ENCODE assay signal across 21 cellular contexts in genomic region chr13:107608736-107609135, GRCh38.
DNase-seq lines count a peak whose midpoint lies in the region; ATAC-seq, FAIRE-seq and TF ChIP-seq lines count a peak whose summit lies in the region.
"Had no signal": no experiment of that assay in that cellular context is flagged by ENCODE, and none has a peak within 500 bp of the region (broad histone marks: within the 10 kb centered on the region; RNA-seq: fewer than 3 reads in every experiment).

No MANE protein-coding gene starts in this region.

- H3K36me3 ChIP-seq in aorta (ENCODE audit: control insufficient read depth in 1 of 2, insufficient read depth in 2 of 2, low read length in 1 of 2), result no peaks in the 10 kb centered on the region
- H3K36me3 ChIP-seq: BLaER1 treated with 17β-estradiol and CSF1 and Interleukin-3, amounts not matched to agents 10 nM and 100 nM had no signal

- peak; percentile 31 to 40 for ATAC-seq in natural killer cell treated with Interleukin-12 subunit alpha and Interleukin-12 subunit beta and Interleukin-15 and Interleukin-18, amount 100 ng/mL, for 72 hours
- ATAC-seq in natural killer cell (no peak), aorta (ENCODE audit: low FRiP score) (peak; percentile 26), right cardiac atrium (no peak)
- ATAC-seq in stimulated activated memory B cell treated with anti-CD40 and anti-IgM and Interleukin-4, amounts not matched to agents 10 μg/mL and 1 μg/mL and 100 μg/mL, for 72 hours, result peak; percentile 39
- ATAC-seq: A549; CD8-positive, alpha-beta T cell had no signal

- no peaks in the 10 kb centered on the region for H3K36me3 Mint-ChIP-seq in natural killer cell treated with Interleukin-12 subunit alpha and Interleukin-12 subunit beta and Interleukin-15 and Interleukin-18, amount 100 ng/mL, for 72 hours
- H3K36me3 Mint-ChIP-seq in natural killer cell, result no peaks in the 10 kb centered on the region
- no peaks in the 10 kb centered on the region for H3K36me3 Mint-ChIP-seq in stimulated activated memory B cell treated with anti-CD40 and anti-IgM and Interleukin-4, amounts not matched to agents 10 μg/mL and 1 μg/mL and 100 μg/mL, for 72 hours
- H3K36me3 Mint-ChIP-seq: CD8-positive, alpha-beta T cell had no signal

- no peaks in the 10 kb centered on the region for H3K4me1 ChIP-seq in aorta (ENCODE audit: control insufficient read depth in 1 of 2, insufficient read depth in 2 of 2, low read length in 2 of 2)
- no peaks in the 10 kb centered on the region for H3K4me1 ChIP-seq in right cardiac atrium (ENCODE audit: control insufficient read depth, insufficient read depth, low read length)
- H3K4me1 ChIP-seq: A549; BLaER1 treated with 17β-estradiol and CSF1 and Interleukin-3, amounts not matched to agents 10 nM and 100 nM; Caco-2 had no signal

- H3K27ac ChIP-seq in aorta (ENCODE audit: low read depth in 1 of 2, low read length in 2 of 2) (no peak overlapping the region), right cardiac atrium (ENCODE audit: low read length) (no peak overlapping the region)
- H3K27ac ChIP-seq: 22Rv1; A549; BLaER1 treated with 17β-estradiol and CSF1 and Interleukin-3, amounts not matched to agents 10 nM and 100 nM; C4-2B had no signal

- H3K27ac Mint-ChIP-seq in natural killer cell treated with Interleukin-12 subunit alpha and Interleukin-12 subunit beta and Interleukin-15 and Interleukin-18, amount 100 ng/mL, for 72 hours, result no peak overlapping the region
- H3K27ac Mint-ChIP-seq in natural killer cell, result no peak overlapping the region
- H3K27ac Mint-ChIP-seq in stimulated activated memory B cell treated with anti-CD40 and anti-IgM and Interleukin-4, amounts not matched to agents 10 μg/mL and 1 μg/mL and 100 μg/mL, for 72 hours, result no peak overlapping the region
- H3K27ac Mint-ChIP-seq: B cell; CD4-positive, alpha-beta T cell; CD8-positive, alpha-beta T cell had no signal

- H3K27me3 ChIP-seq in aorta (ENCODE audit: control insufficient read depth in 1 of 2, insufficient read depth in 2 of 2, low read length in 1 of 2) (no peaks in the 10 kb centered on the region), right cardiac atrium (ENCODE audit: control insufficient read depth, insufficient read depth) (no peaks in the 10 kb centered on the region)
- H3K27me3 ChIP-seq: BLaER1 treated with 17β-estradiol and CSF1 and Interleukin-3, amounts not matched to agents 10 nM and 100 nM had no signal

- DNase-seq in natural killer cell treated with Interleukin-12 subunit alpha and Interleukin-12 subunit beta and Interleukin-15 and Interleukin-18, amount 100 ng/mL, for 72 hours (ENCODE audit: low spot score), result no peak
- DNase-seq in natural killer cell (no peak), aorta (no peak), urothelium cell line (ENCODE audit: low spot score) (no peak), right cardiac atrium (no peak)
- DNase-seq: AML-193; Caco-2; Calu3; CD4-positive, alpha-beta T cell; CD8-positive, alpha-beta T cell; DMS79 treated with DMSO at 0.1 percent for 48 hours; GF-D8 had no signal

- no peak overlapping the region for H3K4me3 ChIP-seq in aorta (ENCODE audit: low read length in 2 of 2)
- H3K4me3 ChIP-seq in right cardiac atrium (ENCODE audit: low read length), result no peak overlapping the region
- H3K4me3 ChIP-seq: A549; BLaER1 treated with 17β-estradiol and CSF1 and Interleukin-3, amounts not matched to agents 10 nM and 100 nM had no signal

- no peak overlapping the region for H3K4me3 Mint-ChIP-seq in natural killer cell treated with Interleukin-12 subunit alpha and Interleukin-12 subunit beta and Interleukin-15 and Interleukin-18, amount 100 ng/mL, for 72 hours
- no peak overlapping the region for H3K4me3 Mint-ChIP-seq in natural killer cell
- no peak overlapping the region for H3K4me3 Mint-ChIP-seq in stimulated activated memory B cell treated with anti-CD40 and anti-IgM and Interleukin-4, amounts not matched to agents 10 μg/mL and 1 μg/mL and 100 μg/mL, for 72 hours
- H3K4me3 Mint-ChIP-seq: B cell; CD4-positive, alpha-beta T cell; CD8-positive, alpha-beta T cell had no signal

- H3K9me3 ChIP-seq in aorta (ENCODE audit: control insufficient read depth, low read length), result no peaks in the 10 kb centered on the region
- H3K9me3 ChIP-seq in right cardiac atrium (ENCODE audit: control insufficient read depth, low read length), result no peaks in the 10 kb centered on the region
- H3K9me3 ChIP-seq: A549; BLaER1 treated with 17β-estradiol and CSF1 and Interleukin-3, amounts not matched to agents 10 nM and 100 nM; Caco-2 had no signal

- FAIRE-seq in urothelium cell line (lab: Jason Lieb, UNC), result no peak
- FAIRE-seq: A549, D721Med, G401.6, GM12891 had no signal

- WGBS in aorta, 2 donors, result 93 to 94% methylated on average over 9 of the region's 9 CpGs
- WGBS in right cardiac atrium, result 90% methylated on average over 9 of the region's 9 CpGs

- peaks cover 4% of the 10 kb centered on the region for H3K9me3 Mint-ChIP-seq in natural killer cell treated with Interleukin-12 subunit alpha and Interleukin-12 subunit beta and Interleukin-15 and Interleukin-18, amount 100 ng/mL, for 72 hours
- H3K9me3 Mint-ChIP-seq in natural killer cell, result peaks cover 0 to 18% of the 10 kb centered on the region in 2 donors
- H3K9me3 Mint-ChIP-seq in stimulated activated memory B cell treated with anti-CD40 and anti-IgM and Interleukin-4, amounts not matched to agents 10 μg/mL and 1 μg/mL and 100 μg/mL, for 72 hours, result peaks cover 6% of the 10 kb centered on the region
- H3K9me3 Mint-ChIP-seq: CD4-positive, alpha-beta T cell had no signal

- intact Hi-C loops in natural killer cell (cut with micrococcal nuclease) (no loop called here), aorta (cut with DNase I) (no loop called here), right cardiac atrium (cut with DNase I) (no loop called here)

- no peak for TF ChIP-seq CTCF in natural killer cell (IDR thresholded peaks at IDR 0.05)

- H3K27me3 Mint-ChIP-seq in natural killer cell treated with Interleukin-12 subunit alpha and Interleukin-12 subunit beta and Interleukin-15 and Interleukin-18, amount 100 ng/mL, for 72 hours, result no peaks in the 10 kb centered on the region
- H3K27me3 Mint-ChIP-seq in natural killer cell (ENCODE audit: low read depth in 2 of 2), result no peaks in the 10 kb centered on the region
- H3K27me3 Mint-ChIP-seq in stimulated activated memory B cell treated with anti-CD40 and anti-IgM and Interleukin-4, amounts not matched to agents 10 μg/mL and 1 μg/mL and 100 μg/mL, for 72 hours, result no peaks in the 10 kb centered on the region
- H3K27me3 Mint-ChIP-seq: B cell; CD4-positive, alpha-beta T cell had no signal

- H3K4me1 Mint-ChIP-seq in natural killer cell treated with Interleukin-12 subunit alpha and Interleukin-12 subunit beta and Interleukin-15 and Interleukin-18, amount 100 ng/mL, for 72 hours (ENCODE audit: low read depth in 2 of 2), result no peaks in the 10 kb centered on the region
- H3K4me1 Mint-ChIP-seq in natural killer cell, result no peaks in the 10 kb centered on the region
- no peaks in the 10 kb centered on the region for H3K4me1 Mint-ChIP-seq in stimulated activated memory B cell treated with anti-CD40 and anti-IgM and Interleukin-4, amounts not matched to agents 10 μg/mL and 1 μg/mL and 100 μg/mL, for 72 hours
- H3K4me1 Mint-ChIP-seq: B cell had no signal

Comparison
In these comparisons a context has a peak if more than half of its experiments do, and no peak if none do; other contexts are left out.
1. ATAC-seq: peak in natural killer cell treated with Interleukin-12 subunit alpha and Interleukin-12 subunit beta and Interleukin-15 and Interleukin-18, amount 100 ng/mL, for 72 hours (2 of 2), stimulated activated memory B cell treated with anti-CD40 and anti-IgM and Interleukin-4, amounts not matched to agents 10 μg/mL and 1 μg/mL and 100 μg/mL, for 72 hours (single experiment) and aorta (single experiment); none in natural killer cell (0 of 3) and right cardiac atrium (0 of 2).